8 cellular contexts compared by ENCODE assay signal in the genomic region with DNA sequence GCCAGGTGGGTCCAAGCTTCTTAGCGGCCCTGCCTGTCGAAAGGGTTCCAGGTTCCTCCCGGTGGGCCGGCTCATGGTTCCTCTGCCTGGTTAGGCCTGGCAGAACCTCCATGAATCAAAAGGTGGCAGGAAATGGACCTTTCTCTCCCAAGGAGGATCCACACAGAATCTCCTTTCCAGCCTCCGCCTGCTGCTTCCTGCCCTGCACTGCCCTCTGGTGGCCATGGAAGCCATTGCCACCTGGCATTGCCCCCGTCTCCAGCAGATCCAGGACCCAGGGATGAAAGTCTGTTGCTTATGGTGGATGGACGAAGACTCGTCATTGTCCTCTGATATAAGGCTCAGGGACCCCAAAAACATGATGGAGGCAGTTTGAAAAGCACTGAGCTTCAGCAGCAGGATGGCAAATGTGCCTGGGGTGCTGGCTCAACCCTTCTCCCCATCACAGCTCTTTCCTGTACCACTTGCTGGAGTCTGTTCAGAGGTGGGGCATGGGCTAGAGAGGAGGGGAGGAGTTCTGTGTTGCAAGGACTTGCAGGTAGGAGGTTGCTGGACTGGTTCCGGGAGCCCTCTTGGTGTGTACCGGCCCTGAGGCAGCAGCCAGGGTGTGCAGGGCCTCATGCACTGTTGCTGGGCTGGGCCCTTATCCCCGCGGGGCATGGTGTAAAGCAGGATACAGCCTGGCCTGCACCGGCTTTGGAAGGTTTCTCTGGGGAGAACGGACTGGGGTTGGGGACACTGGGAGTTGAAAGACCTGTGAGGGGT. TPM values are rescaled to one million over a fixed set of nuclear protein-coding genes. Genes with fewer than 3 reads are reported as not detected.
DNase-seq lines count a peak whose midpoint lies in the region; ATAC-seq and TF ChIP-seq lines count a peak whose summit lies in the region.

No MANE protein-coding gene starts in this region.

- no peaks in the 10 kb centered on the region for H3K27me3 Mint-ChIP-seq in CD4-positive, CD25-positive, alpha-beta regulatory T cell
- no peaks in the 10 kb centered on the region for H3K27me3 Mint-ChIP-seq in activated naive CD8-positive, alpha-beta T cell treated with anti-CD3 and anti-CD28 coated beads for 36 hours

- no peaks in the 10 kb centered on the region for H3K36me3 Mint-ChIP-seq in CD4-positive, CD25-positive, alpha-beta regulatory T cell
- peaks cover 2% of the 10 kb centered on the region for H3K36me3 Mint-ChIP-seq in activated naive CD8-positive, alpha-beta T cell treated with anti-CD3 and anti-CD28 coated beads for 36 hours

- H3K4me1 Mint-ChIP-seq in CD4-positive, CD25-positive, alpha-beta regulatory T cell = peaks cover 12 to 51% (median 29%) of the 10 kb centered on the region in 4 donors
- peaks cover 33% of the 10 kb centered on the region for H3K4me1 Mint-ChIP-seq in activated naive CD8-positive, alpha-beta T cell treated with anti-CD3 and anti-CD28 coated beads for 36 hours

- ATAC-seq in CD4-positive, CD25-positive, alpha-beta regulatory T cell (ENCODE audit: low read depth in 2 of 2) = peak; percentile 42 to 57
- ATAC-seq in GM21360 (IDR thresholded peaks at IDR 0.05; ENCODE audit: unreplicated experiment) = peak; percentile 53

- peak overlapping the region in 2 of 3 donors; percentile 46 to 79 for H3K27ac Mint-ChIP-seq in CD4-positive, CD25-positive, alpha-beta regulatory T cell
- no peak overlapping the region for H3K27ac Mint-ChIP-seq in activated naive CD8-positive, alpha-beta T cell treated with anti-CD3 and anti-CD28 coated beads for 36 hours

- no peak overlapping the region for H3K4me3 ChIP-seq in CD4-positive, CD25-positive, alpha-beta regulatory T cell (ENCODE audit: low read depth, low read length)
- no peak overlapping the region for H3K4me3 ChIP-seq in cardiac muscle cell

- H3K9me3 Mint-ChIP-seq in CD4-positive, CD25-positive, alpha-beta regulatory T cell = no peaks in the 10 kb centered on the region
- peaks cover 2% of the 10 kb centered on the region for H3K9me3 Mint-ChIP-seq in activated naive CD8-positive, alpha-beta T cell treated with anti-CD3 and anti-CD28 coated beads for 36 hours

- no peaks in the 10 kb centered on the region for H3K27me3 ChIP-seq in CD4-positive, CD25-positive, alpha-beta regulatory T cell (ENCODE audit: control insufficient read depth, insufficient read depth, low read length)
- no peaks in the 10 kb centered on the region for H3K27me3 ChIP-seq in cardiac muscle cell

- peaks cover 38% of the 10 kb centered on the region for H3K4me1 ChIP-seq in CD4-positive, CD25-positive, alpha-beta regulatory T cell (ENCODE audit: control insufficient read depth, insufficient read depth, low read length, poor library complexity, severe bottlenecking)
- no peaks in the 10 kb centered on the region for H3K4me1 ChIP-seq in cardiac muscle cell (ENCODE audit: low read depth)

- no peaks in the 10 kb centered on the region for H3K36me3 ChIP-seq in CD4-positive, CD25-positive, alpha-beta regulatory T cell (ENCODE audit: control insufficient read depth, insufficient read depth, low read length)
- no peaks in the 10 kb centered on the region for H3K36me3 ChIP-seq in cardiac muscle cell

- peak; percentile 99 for TF ChIP-seq CTCF in cardiac muscle cell (IDR thresholded peaks at IDR 0.05; ENCODE audit: low read depth, low read length)

- no peaks in the 10 kb centered on the region for H3K9me3 ChIP-seq in CD4-positive, CD25-positive, alpha-beta regulatory T cell (ENCODE audit: control insufficient read depth in 2 of 2, low read length in 2 of 2)
- H3K9me3 ChIP-seq in cardiac muscle cell (ENCODE audit: low read depth) = no peaks in the 10 kb centered on the region

- DNase-seq in CD4-positive, CD25-positive, alpha-beta regulatory T cell = peak; percentile 57 to 73 (median 71)
- DNase-seq in NCI-H1048 (lab: John Stamatoyannopoulos, UW) = peak; percentile 17
- peak; percentile 39 for DNase-seq in SKM-1 treated with dmso at 0.1 percent for 144 hours (lab: John Stamatoyannopoulos, UW; ENCODE audit: unreplicated experiment)
- DNase-seq in activated naive CD8-positive, alpha-beta T cell treated with anti-CD3 and anti-CD28 coated beads for 36 hours = peak; percentile 73
- peak; percentile 71 to 81 for DNase-seq in cardiac muscle cell (ENCODE audit: low read depth in 1 of 2, low spot score in 1 of 2)
- DNase-seq in putamen (ENCODE audit: low spot score) = peak; percentile 53
- no peak for DNase-seq in cortex of kidney (lab: John Stamatoyannopoulos, UW)

- no peak overlapping the region for H3K4me3 Mint-ChIP-seq in CD4-positive, CD25-positive, alpha-beta regulatory T cell
- no peak overlapping the region for H3K4me3 Mint-ChIP-seq in activated naive CD8-positive, alpha-beta T cell treated with anti-CD3 and anti-CD28 coated beads for 36 hours

- H3K27ac ChIP-seq in CD4-positive, CD25-positive, alpha-beta regulatory T cell (ENCODE audit: insufficient read depth, low read length, poor library complexity, severe bottlenecking) = no peak overlapping the region
- H3K27ac ChIP-seq in cardiac muscle cell = no peak overlapping the region

RNA-seq across cellular contexts. Expression of gene INMT, which starts 11.3 kb away (rescaled TPM):
- not detected for total RNA-seq in CD4-positive, CD25-positive, alpha-beta regulatory T cell
- polyA plus RNA-seq in CD4-positive, CD25-positive, alpha-beta regulatory T cell = under 1 TPM in 2 of 4 donors, not detected in 2; 0.14 to 0.16 TPM
- under 1 TPM in 1 of 2 experiments, not detected in 1; 0.08 TPM for total RNA-seq in activated naive CD8-positive, alpha-beta T cell treated with anti-CD3 and anti-CD28 coated beads for 36 hours
- total RNA-seq in cardiac muscle cell = 2.6 and 4.9 TPM in 2 replicates
- 0.98 and 2.2 TPM in 2 replicates for polyA plus RNA-seq in cardiac muscle cell

RNA-seq across cellular contexts. Expression of gene MINDY4, which starts 30.6 kb away (rescaled TPM):
- 0.49 TPM for total RNA-seq in CD4-positive, CD25-positive, alpha-beta regulatory T cell
- polyA plus RNA-seq in CD4-positive, CD25-positive, alpha-beta regulatory T cell = 1 to 10 TPM in 1 of 4 donors, under 1 TPM in 3; 0.17 to 1.0 (median 0.53) TPM
- 1 to 10 TPM; 1.6 to 2.0 TPM for total RNA-seq in activated naive CD8-positive, alpha-beta T cell treated with anti-CD3 and anti-CD28 coated beads for 36 hours
- 5.7 and 7.5 TPM in 2 replicates for total RNA-seq in cardiac muscle cell
- polyA plus RNA-seq in cardiac muscle cell = 2.7 and 4.1 TPM in 2 replicates

RNA-seq across cellular contexts. Expression of gene CRHR2, which starts 58.3 kb away (rescaled TPM):
- not detected for total RNA-seq in CD4-positive, CD25-positive, alpha-beta regulatory T cell
- not detected for polyA plus RNA-seq in CD4-positive, CD25-positive, alpha-beta regulatory T cell
- total RNA-seq in activated naive CD8-positive, alpha-beta T cell treated with anti-CD3 and anti-CD28 coated beads for 36 hours = not detected
- total RNA-seq in cardiac muscle cell = 0.77 and 0.92 TPM in 2 replicates
- 0.39 and 0.42 TPM in 2 replicates for polyA plus RNA-seq in cardiac muscle cell
